ENCODE assay signal across 8 cellular contexts in the genomic region with DNA sequence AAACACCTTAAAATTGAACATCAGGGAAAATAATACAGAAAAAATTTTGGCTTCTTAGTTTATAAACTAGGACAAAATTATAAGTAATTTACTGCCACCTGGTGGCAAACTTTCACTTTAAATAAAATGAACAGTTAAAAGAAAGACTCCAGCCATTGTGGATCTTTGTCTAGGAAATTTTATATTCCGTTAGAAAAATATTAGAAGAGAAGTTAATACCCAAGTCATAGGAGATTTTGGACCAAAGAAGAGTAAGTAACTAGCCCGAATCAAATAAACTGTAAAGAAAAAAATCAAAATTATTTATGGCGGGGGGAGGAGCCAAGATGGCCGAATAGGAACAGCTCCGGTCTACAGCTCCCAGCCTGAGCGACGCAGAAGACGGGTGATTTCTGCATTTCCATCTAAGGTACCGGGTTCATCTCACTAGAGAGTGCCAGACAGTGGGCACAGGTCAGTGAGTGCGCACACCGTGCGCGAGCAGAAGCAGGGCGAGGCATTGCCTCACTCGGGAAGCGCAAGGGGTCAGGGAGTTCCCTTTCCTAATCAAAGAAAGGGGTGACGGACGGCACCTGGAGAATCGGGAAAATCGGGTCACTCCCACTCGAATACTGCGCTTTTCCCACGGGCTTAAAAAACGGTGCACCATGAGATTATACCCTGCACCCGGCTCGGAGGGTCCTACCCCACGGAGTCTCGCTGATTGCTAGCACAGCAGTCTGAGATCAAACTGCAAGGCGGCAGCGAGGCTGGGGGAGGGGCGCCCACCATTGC.
DNase-seq lines count a peak whose midpoint lies in the region; ATAC-seq, FAIRE-seq and TF ChIP-seq lines count a peak whose summit lies in the region.
"Not testable (repeated sequence)": the region's sequence is repeated elsewhere in the genome, so short reads cannot be mapped to it uniquely, and the experiment has no call there.

No MANE protein-coding gene starts in this region.

- H3K4me1 ChIP-seq in HEK293 (ENCODE audit: control insufficient read depth, insufficient read depth, low read length): not testable (repeated sequence)

- not testable (repeated sequence) for H3K36me3 ChIP-seq in HEK293 (ENCODE audit: control insufficient read depth in 2 of 2, insufficient read depth in 1 of 2, low read length in 2 of 2)

- not testable (repeated sequence) for H3K27me3 Mint-ChIP-seq in activated B cell treated with CpG ODN at 0.5 μM for 24 hours; stimulated activated memory B cell treated with anti-CD40 and anti-IgM and Interleukin-4, amounts not matched to agents 10 μg/mL and 1 μg/mL and 100 μg/mL, for 72 hours

- CTCF ChIA-PET in HEK293 (lab: Yijun Ruan, JAX) (interaction anchor here (0.6 to 6.9 kb wide), 9 partner anchors 12 to 887 kb away, joined by 3 to 77 read pairs (median 3); no protein-coding TSS in a partner anchor), activated B cell treated with CpG ODN at 0.5 μM for 24 hours (lab: Charles Lee) (interaction anchor here (0.7 kb wide), 1 partner anchor 429 kb away, joined by 3 read pairs; no protein-coding TSS in a partner anchor)

- H3K9me3 Mint-ChIP-seq in activated B cell treated with CpG ODN at 0.5 μM for 24 hours; stimulated activated memory B cell treated with anti-CD40 and anti-IgM and Interleukin-4, amounts not matched to agents 10 μg/mL and 1 μg/mL and 100 μg/mL, for 72 hours: not testable (repeated sequence)

- not testable (repeated sequence) for H3K9me3 ChIP-seq in HEK293 (ENCODE audit: control insufficient read depth, insufficient read depth, low read depth, low read length)

- not testable (repeated sequence) for H3K4me3 ChIP-seq in HEK293 (ENCODE audit: low read depth, low read length)

- DNase-seq in Caki2 (ENCODE audit: low read depth): peak; percentile 74
- DNase-seq in NCI-H128 (lab: John Stamatoyannopoulos, UW; ENCODE audit: unreplicated experiment): peak; percentile 28
- DNase-seq in NOMO-1 (lab: John Stamatoyannopoulos, UW; ENCODE audit: unreplicated experiment in 2 of 2): peak; percentile 5 to 48
- DNase-seq in activated B cell treated with CpG ODN at 0.5 μM for 24 hours, left colon: not testable (repeated sequence)

- ATAC-seq in activated B cell treated with CpG ODN at 0.5 μM for 24 hours (ENCODE audit: low read depth); stimulated activated memory B cell treated with anti-CD40 and anti-IgM and Interleukin-4, amounts not matched to agents 10 μg/mL and 1 μg/mL and 100 μg/mL, for 72 hours: not testable (repeated sequence)
- peak; percentile 36 for ATAC-seq in left colon

- POLR2A ChIA-PET in HEK293 (lab: Yijun Ruan, JAX); activated B cell treated with CpG ODN at 0.5 μM for 24 hours (lab: Charles Lee): not testable (repeated sequence)

- not testable (repeated sequence) for H3K27ac ChIP-seq in HEK293 (ENCODE audit: extremely low read depth, low read depth, low read length)

- H3K4me3 Mint-ChIP-seq in activated B cell treated with CpG ODN at 0.5 μM for 24 hours: peak overlapping the region; percentile 57
- peak overlapping the region; percentile 50 for H3K4me3 Mint-ChIP-seq in stimulated activated memory B cell treated with anti-CD40 and anti-IgM and Interleukin-4, amounts not matched to agents 10 μg/mL and 1 μg/mL and 100 μg/mL, for 72 hours

- in situ Hi-C loops in Caki2 (cut with HindIII; ENCODE audit: low pct_unique_long_range_greater_than_20kb, low sequenced_read_pairs): not testable (repeated sequence)

- not testable (repeated sequence) for H3K4me1 Mint-ChIP-seq in activated B cell treated with CpG ODN at 0.5 μM for 24 hours; stimulated activated memory B cell treated with anti-CD40 and anti-IgM and Interleukin-4, amounts not matched to agents 10 μg/mL and 1 μg/mL and 100 μg/mL, for 72 hours

- intact Hi-C loops in activated B cell treated with CpG ODN at 0.5 μM for 24 hours (cut with micrococcal nuclease): loop anchor here (1.0 to 2.0 kb wide), 4 partner anchors 175 to 1124 kb away; no protein-coding TSS in a partner anchor
- intact Hi-C loops in left colon (cut with DNase I, micrococcal nuclease): not testable (repeated sequence)

- FAIRE-seq in endometrium (lab: Jason Lieb, UNC): peak; percentile 85

- not testable (repeated sequence) for TF ChIP-seq CTCF in HEK293 (tag by site-specific recombination; IDR thresholded peaks at IDR 0.05); activated B cell treated with CpG ODN at 0.5 μM for 24 hours (IDR thresholded peaks at IDR 0.05)

- not testable (repeated sequence) for H3K36me3 Mint-ChIP-seq in activated B cell treated with CpG ODN at 0.5 μM for 24 hours (ENCODE audit: low read depth); stimulated activated memory B cell treated with anti-CD40 and anti-IgM and Interleukin-4, amounts not matched to agents 10 μg/mL and 1 μg/mL and 100 μg/mL, for 72 hours

- not testable (repeated sequence) for H3K27ac Mint-ChIP-seq in activated B cell treated with CpG ODN at 0.5 μM for 24 hours; stimulated activated memory B cell treated with anti-CD40 and anti-IgM and Interleukin-4, amounts not matched to agents 10 μg/mL and 1 μg/mL and 100 μg/mL, for 72 hours

TF ChIP-seq in HEK293, 187 proteins besides CTCF, POLR2A, EP300 and RAD21:
- TF ChIP-seq ZNF341 (tag by site-specific recombination; IDR thresholded peaks at IDR 0.05; ENCODE audit: low read depth) (peak; percentile 87), YY1 (tag by site-specific recombination; IDR thresholded peaks at IDR 0.05) (peak; percentile 64), ZNF335 (tag by site-specific recombination; conservative IDR thresholded peaks at IDR 0.05) (peak; percentile 57), ZNF654 (tag by site-specific recombination; IDR thresholded peaks at IDR 0.05; ENCODE audit: low read depth) (peak; percentile 58)
